Comparison of ENCODE assay signal across 8 cellular contexts in the genomic region with DNA sequence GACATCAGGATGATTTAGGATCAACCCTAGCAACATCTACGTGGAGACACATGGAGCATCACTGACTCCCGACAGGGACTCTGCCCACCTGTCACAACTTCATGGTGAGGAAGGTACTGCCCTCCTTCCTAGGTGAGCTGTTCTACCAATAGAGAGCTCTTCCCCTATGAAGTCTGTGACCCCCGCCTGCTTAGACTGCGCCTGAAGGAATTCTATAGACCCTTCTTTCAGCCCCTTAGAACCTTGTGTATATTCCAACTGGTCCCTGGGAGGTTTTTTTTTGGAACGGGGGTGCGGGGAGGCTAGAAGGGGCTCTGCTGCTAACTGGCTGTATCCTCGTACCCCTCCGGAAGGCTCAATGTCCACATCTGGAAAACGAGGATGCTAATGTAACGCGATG. TPM values are rescaled to one million over a fixed set of nuclear protein-coding genes. Genes with fewer than 3 reads are reported as not detected.
A peak's percentile ranks its signal among the peaks of the same experiment; 100 is the strongest.
DNase-seq lines count a peak whose midpoint lies in the region; ATAC-seq and TF ChIP-seq lines count a peak whose summit lies in the region.

No MANE protein-coding gene starts in this region.

- H3K4me3 Mint-ChIP-seq in activated CD4-positive, alpha-beta T cell treated with anti-CD3 and anti-CD28 coated beads, Interleukin-2, amount 10 ng/mL, durations not matched to agents 24 days and 14 days: peak overlapping the region; percentile 97
- peak overlapping the region; percentile 94 to 99 (median 98) for H3K4me3 Mint-ChIP-seq in immature natural killer cell

- DNase-seq in activated CD4-positive, alpha-beta T cell treated with anti-CD3 and anti-CD28 coated beads, Interleukin-2, amount 10 ng/mL, durations not matched to agents 24 days and 14 days: peak; percentile 63
- no peak for DNase-seq in activated CD4-positive, alpha-beta T cell treated with anti-CD3 and anti-CD28 coated beads for 4 hours
- no peak for DNase-seq in activated naive CD4-positive, alpha-beta T cell treated with anti-CD3 and anti-CD28 coated beads, Interleukin-2, amount 50 U/mL, for 72 hours (ENCODE audit: low spot score in 2 of 2)
- DNase-seq in immature natural killer cell: peak in 1 of 3 donors; percentile 2
- no peak for DNase-seq in testis
- DNase-seq in NCI-H1092 (lab: John Stamatoyannopoulos, UW): no peak
- DNase-seq in GM20000 (ENCODE audit: low spot score): no peak

- H3K36me3 ChIP-seq in testis (ENCODE audit: low read depth, missing control alignments): no peaks in the 10 kb centered on the region

- intact Hi-C loops in activated CD4-positive, alpha-beta T cell treated with anti-CD3 and anti-CD28 coated beads, Interleukin-2, amount 10 ng/mL, durations not matched to agents 24 days and 14 days (cut with micrococcal nuclease): loop anchor here (1.0 to 2.0 kb wide), 6 partner anchors 53 to 581 kb away; partner anchors contain the start of genes CLNS1A, GAB2, KCTD21 and NARS2
- intact Hi-C loops in testis (cut with DNase I; ENCODE audit: low total_unique reads): loop anchor here (10.0 kb wide), 1 partner anchor 169 kb away; the partner anchor contains the start of genes AAMDC and RSF1

- no peaks in the 10 kb centered on the region for H3K27me3 ChIP-seq in testis

- TF ChIP-seq POLR2A in testis (IDR thresholded peaks at IDR 0.05): no peak

- peak overlapping the region; percentile 92 for H3K27ac Mint-ChIP-seq in activated CD4-positive, alpha-beta T cell treated with anti-CD3 and anti-CD28 coated beads, Interleukin-2, amount 10 ng/mL, durations not matched to agents 24 days and 14 days
- H3K27ac Mint-ChIP-seq in activated naive CD4-positive, alpha-beta T cell treated with anti-CD3 and anti-CD28 coated beads, Interleukin-2, amount 50 U/mL, for 72 hours: peak overlapping the region; percentile 85 to 91
- peak overlapping the region; percentile 96 to 99 (median 98) for H3K27ac Mint-ChIP-seq in immature natural killer cell

- peak overlapping the region; percentile 66 to 76 for H3K4me3 ChIP-seq in testis

- H3K27me3 Mint-ChIP-seq in activated CD4-positive, alpha-beta T cell treated with anti-CD3 and anti-CD28 coated beads, Interleukin-2, amount 10 ng/mL, durations not matched to agents 24 days and 14 days: peaks cover 2% of the 10 kb centered on the region
- H3K27me3 Mint-ChIP-seq in immature natural killer cell (ENCODE audit: low read depth in 3 of 3): peaks cover 2 to 8% (median 5%) of the 10 kb centered on the region in 3 donors

- peaks cover 5% of the 10 kb centered on the region for H3K36me3 Mint-ChIP-seq in activated CD4-positive, alpha-beta T cell treated with anti-CD3 and anti-CD28 coated beads, Interleukin-2, amount 10 ng/mL, durations not matched to agents 24 days and 14 days (ENCODE audit: low read depth)
- peaks cover 5 to 11% of the 10 kb centered on the region in 2 donors for H3K36me3 Mint-ChIP-seq in activated naive CD4-positive, alpha-beta T cell treated with anti-CD3 and anti-CD28 coated beads, Interleukin-2, amount 50 U/mL, for 72 hours
- peaks cover 0 to 4% (median 4%) of the 10 kb centered on the region in 3 donors for H3K36me3 Mint-ChIP-seq in immature natural killer cell

- H3K4me1 Mint-ChIP-seq in activated CD4-positive, alpha-beta T cell treated with anti-CD3 and anti-CD28 coated beads, Interleukin-2, amount 10 ng/mL, durations not matched to agents 24 days and 14 days: peaks cover 21% of the 10 kb centered on the region
- H3K4me1 Mint-ChIP-seq in immature natural killer cell: peaks cover 24 to 40% of the 10 kb centered on the region in 2 donors

- no peaks in the 10 kb centered on the region for H3K9me3 ChIP-seq in testis

- WGBS in testis, 2 donors: 1 to 2% methylated on average over 11 of the region's 11 CpGs

- peak overlapping the region; percentile 2 to 80 for H3K27ac ChIP-seq in testis

- H3K9me3 Mint-ChIP-seq in activated CD4-positive, alpha-beta T cell treated with anti-CD3 and anti-CD28 coated beads, Interleukin-2, amount 10 ng/mL, durations not matched to agents 24 days and 14 days: no peaks in the 10 kb centered on the region
- no peaks in the 10 kb centered on the region for H3K9me3 Mint-ChIP-seq in activated naive CD4-positive, alpha-beta T cell treated with anti-CD3 and anti-CD28 coated beads, Interleukin-2, amount 50 U/mL, for 72 hours
- no peaks in the 10 kb centered on the region for H3K9me3 Mint-ChIP-seq in immature natural killer cell

- peaks cover 3% of the 10 kb centered on the region for H3K4me1 ChIP-seq in testis

- ATAC-seq in activated naive CD4-positive, alpha-beta T cell treated with anti-CD3 and anti-CD28 coated beads, Interleukin-2, amount 50 U/mL, for 72 hours: no peak
- ATAC-seq in HG02885 (IDR thresholded peaks at IDR 0.05; ENCODE audit: poor library complexity, unreplicated experiment): no peak

- no peak for TF ChIP-seq CTCF in testis (IDR thresholded peaks at IDR 0.05)
- no peak for TF ChIP-seq CTCF in GM20000 (IDR thresholded peaks at IDR 0.05; ENCODE audit: extremely low read depth, missing control alignments)

RNA-seq across cellular contexts. Expression of gene INTS4, which starts 0.6 kb away (rescaled TPM):
- 60.0 and 60.8 TPM in 2 replicates for total RNA-seq in activated CD4-positive, alpha-beta T cell treated with anti-CD3 and anti-CD28 coated beads, Interleukin-2, amount 10 ng/mL, durations not matched to agents 24 days and 14 days
- total RNA-seq in activated naive CD4-positive, alpha-beta T cell treated with anti-CD3 and anti-CD28 coated beads, Interleukin-2, amount 50 U/mL, for 72 hours: 10 to 100 TPM; 48.6 to 72.7 TPM
- polyA plus RNA-seq in immature natural killer cell (10 to 100 TPM; 27.1 to 57.8 (median 42.4) TPM), testis (ENCODE audit: insufficient read depth, low read depth, low replicate concordance) (20.2 TPM)
- 10 to 100 TPM; 37.4 to 48.2 TPM for total RNA-seq in testis

RNA-seq across cellular contexts. Expression of gene KCTD14, which starts 29.2 kb away (rescaled TPM):
- 0.35 TPM in 1 of 2 replicates, not detected in the other for total RNA-seq in activated CD4-positive, alpha-beta T cell treated with anti-CD3 and anti-CD28 coated beads, Interleukin-2, amount 10 ng/mL, durations not matched to agents 24 days and 14 days
- total RNA-seq in activated naive CD4-positive, alpha-beta T cell treated with anti-CD3 and anti-CD28 coated beads, Interleukin-2, amount 50 U/mL, for 72 hours: under 1 TPM; 0.19 to 0.23 TPM
- polyA plus RNA-seq in immature natural killer cell: under 1 TPM in 1 of 3 donors, not detected in 2; 0.82 TPM
- 1 to 10 TPM in 1 of 2 donors, under 1 TPM in 1; 0.71 to 1.4 TPM for total RNA-seq in testis
- 3.8 TPM for polyA plus RNA-seq in testis (ENCODE audit: insufficient read depth, low read depth, low replicate concordance)
